ENCODE assay signal across 3 cellular contexts in the genomic region with DNA sequence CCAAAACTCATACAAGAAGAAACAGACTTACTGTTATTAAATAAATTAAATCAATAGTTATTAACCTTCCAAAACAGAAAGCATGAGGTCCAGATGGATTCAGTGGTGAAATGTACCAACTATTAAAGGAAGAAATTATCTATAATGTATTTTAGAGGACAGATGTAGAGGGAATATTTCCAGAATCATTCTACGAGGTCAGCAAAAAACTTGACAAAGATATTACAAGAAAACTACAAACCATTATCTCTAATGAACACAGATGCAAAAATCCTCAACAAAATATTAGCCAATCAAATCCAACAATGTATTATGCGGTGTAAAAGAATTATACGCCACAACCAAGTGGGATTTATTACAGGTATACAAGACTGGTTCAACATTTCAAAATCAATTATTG.
TF ChIP-seq lines count a peak whose summit lies in the region.

No MANE protein-coding gene starts in this region.

TF ChIP-seq in A549, 52 proteins besides CTCF, POLR2A, EP300 and RAD21 (continued from another document):
- TF ChIP-seq, protein P1, sequence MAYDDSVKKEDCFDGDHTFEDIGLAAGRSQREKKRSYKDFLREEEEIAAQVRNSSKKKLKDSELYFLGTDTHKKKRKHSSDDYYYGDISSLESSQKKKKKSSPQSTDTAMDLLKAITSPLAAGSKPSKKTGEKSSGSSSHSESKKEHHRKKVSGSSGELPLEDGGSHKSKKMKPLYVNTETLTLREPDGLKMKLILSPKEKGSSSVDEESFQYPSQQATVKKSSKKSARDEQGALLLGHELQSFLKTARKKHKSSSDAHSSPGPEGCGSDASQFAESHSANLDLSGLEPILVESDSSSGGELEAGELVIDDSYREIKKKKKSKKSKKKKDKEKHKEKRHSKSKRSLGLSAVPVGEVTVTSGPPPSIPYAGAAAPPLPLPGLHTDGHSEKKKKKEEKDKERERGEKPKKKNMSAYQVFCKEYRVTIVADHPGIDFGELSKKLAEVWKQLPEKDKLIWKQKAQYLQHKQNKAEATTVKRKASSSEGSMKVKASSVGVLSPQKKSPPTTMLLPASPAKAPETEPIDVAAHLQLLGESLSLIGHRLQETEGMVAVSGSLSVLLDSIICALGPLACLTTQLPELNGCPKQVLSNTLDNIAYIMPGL (CRISPR knock-in tag; IDR thresholded peaks at IDR 0.05; ENCODE audit: borderline replicate concordance), result no peak
- TF ChIP-seq RARB (CRISPR knock-in tag; IDR thresholded peaks at IDR 0.05), result no peak

TF ChIP-seq in K562, 482 proteins besides CTCF, POLR2A, EP300 and RAD21:
- TF ChIP-seq, protein P2, sequence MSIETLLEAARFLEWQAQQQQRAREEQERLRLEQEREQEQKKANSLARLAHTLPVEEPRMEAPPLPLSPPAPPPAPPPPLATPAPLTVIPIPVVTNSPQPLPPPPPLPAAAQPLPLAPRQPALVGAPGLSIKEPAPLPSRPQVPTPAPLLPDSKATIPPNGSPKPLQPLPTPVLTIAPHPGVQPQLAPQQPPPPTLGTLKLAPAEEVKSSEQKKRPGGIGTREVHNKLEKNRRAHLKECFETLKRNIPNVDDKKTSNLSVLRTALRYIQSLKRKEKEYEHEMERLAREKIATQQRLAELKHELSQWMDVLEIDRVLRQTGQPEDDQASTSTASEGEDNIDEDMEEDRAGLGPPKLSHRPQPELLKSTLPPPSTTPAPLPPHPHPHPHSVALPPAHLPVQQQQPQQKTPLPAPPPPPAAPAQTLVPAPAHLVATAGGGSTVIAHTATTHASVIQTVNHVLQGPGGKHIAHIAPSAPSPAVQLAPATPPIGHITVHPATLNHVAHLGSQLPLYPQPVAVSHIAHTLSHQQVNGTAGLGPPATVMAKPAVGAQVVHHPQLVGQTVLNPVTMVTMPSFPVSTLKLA (conservative IDR thresholded peaks at IDR 0.05), result no peak
- TF ChIP-seq, protein P3, sequence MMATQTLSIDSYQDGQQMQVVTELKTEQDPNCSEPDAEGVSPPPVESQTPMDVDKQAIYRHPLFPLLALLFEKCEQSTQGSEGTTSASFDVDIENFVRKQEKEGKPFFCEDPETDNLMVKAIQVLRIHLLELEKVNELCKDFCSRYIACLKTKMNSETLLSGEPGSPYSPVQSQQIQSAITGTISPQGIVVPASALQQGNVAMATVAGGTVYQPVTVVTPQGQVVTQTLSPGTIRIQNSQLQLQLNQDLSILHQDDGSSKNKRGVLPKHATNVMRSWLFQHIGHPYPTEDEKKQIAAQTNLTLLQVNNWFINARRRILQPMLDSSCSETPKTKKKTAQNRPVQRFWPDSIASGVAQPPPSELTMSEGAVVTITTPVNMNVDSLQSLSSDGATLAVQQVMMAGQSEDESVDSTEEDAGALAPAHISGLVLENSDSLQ (IDR thresholded peaks at IDR 0.05), result no peak
- peak; percentile 48 for TF ChIP-seq C11orf30 (IDR thresholded peaks at IDR 0.05; ENCODE audit: low read depth)
- peak; percentile 73 for TF ChIP-seq ZNF316 (IDR thresholded peaks at IDR 0.05)
TF ChIP-seq in K562: peak in this region for 2.

TF ChIP-seq in endothelial cell of umbilical vein, 7 proteins besides CTCF, POLR2A, EP300 and RAD21 (continued from another document):
- TF ChIP-seq, protein P4, sequence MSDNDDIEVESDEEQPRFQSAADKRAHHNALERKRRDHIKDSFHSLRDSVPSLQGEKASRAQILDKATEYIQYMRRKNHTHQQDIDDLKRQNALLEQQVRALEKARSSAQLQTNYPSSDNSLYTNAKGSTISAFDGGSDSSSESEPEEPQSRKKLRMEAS (IDR thresholded peaks at IDR 0.05; ENCODE audit: insufficient read depth, insufficient read length), result no peak
- TF ChIP-seq FOS (IDR thresholded peaks at IDR 0.05; ENCODE audit: borderline replicate concordance, insufficient read depth, low read length) (no peak), POLR2AphosphoS5 (IDR thresholded peaks at IDR 0.05; ENCODE audit: insufficient read depth, low read depth, low read length) (no peak)
